1 cellular context compared by ENCODE assay signal in genomic region chr14:31420013-31420318, GRCh38.
TF ChIP-seq lines count a peak whose summit lies in the region.

No MANE protein-coding gene starts in this region.

TF ChIP-seq in IMR-90, 13 proteins besides CTCF, POLR2A, EP300 and RAD21 (continued from another document):
- TF ChIP-seq RFX5 (IDR thresholded peaks at IDR 0.05; ENCODE audit: low read depth, low read length) (no peak), CHD1 (IDR thresholded peaks at IDR 0.05; ENCODE audit: low read depth, low read length) (no peak), SMC3 (IDR thresholded peaks at IDR 0.05; ENCODE audit: low read depth, low read length) (no peak), RCOR1 (IDR thresholded peaks at IDR 0.05; ENCODE audit: insufficient replicate concordance, low read length) (no peak), CEBPB (IDR thresholded peaks at IDR 0.05; ENCODE audit: low read depth, low read length) (no peak)
TF ChIP-seq in IMR-90: peak in this region for 0.
